Comparison of ENCODE assay signal across 29 cellular contexts in the genomic region with DNA sequence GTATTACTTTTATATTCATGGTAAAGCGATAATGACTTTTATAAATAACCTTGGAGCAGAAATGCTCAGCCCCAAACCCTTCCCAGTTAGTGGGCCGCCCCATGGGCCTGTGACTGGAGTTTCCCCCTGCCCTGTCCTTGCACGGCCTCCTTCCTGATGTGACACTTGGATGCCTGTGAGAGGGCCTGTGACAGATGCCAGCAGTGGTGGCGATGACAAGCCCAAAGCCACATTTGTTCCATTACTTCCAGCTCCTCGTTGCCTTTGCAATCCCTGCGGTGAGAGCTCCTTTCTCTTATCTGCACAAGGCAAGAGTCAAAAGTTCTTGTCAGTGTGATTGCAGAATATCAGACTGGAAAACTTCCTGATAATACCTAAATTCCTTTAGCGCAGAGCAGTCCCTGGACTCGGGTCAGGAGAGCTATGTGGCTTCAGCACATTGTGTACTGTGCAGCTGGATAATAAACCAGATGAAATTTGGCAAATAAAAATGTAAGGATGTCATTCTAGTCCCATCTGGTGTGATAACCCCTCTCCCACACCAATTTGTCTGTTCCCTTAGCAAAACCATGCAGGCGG. TPM values are rescaled to one million over a fixed set of nuclear protein-coding genes. Genes with fewer than 3 reads are reported as not detected.
DNase-seq lines count a peak whose midpoint lies in the region; ATAC-seq and TF ChIP-seq lines count a peak whose summit lies in the region.
"Had no signal": no experiment of that assay in that cellular context is flagged by ENCODE, and none has a peak within 500 bp of the region (broad histone marks: within the 10 kb centered on the region; RNA-seq: fewer than 3 reads in every experiment).

No MANE protein-coding gene starts in this region.

- H3K79me1 ChIP-seq in H9 (ENCODE audit: insufficient read depth, low read depth, low read length, poor library complexity, severe bottlenecking): no peaks in the 10 kb centered on the region

- no CpG with 5 or more reads among the region's 9 CpGs for WGBS in H9 (ENCODE audit: extremely low coverage, insufficient read length, low lambda C conversion rate)
- 59% methylated on average over 9 of the region's 9 CpGs for WGBS in hepatocyte (ENCODE audit: low lambda C conversion rate, missing lambda C conversion rate)

- no peak overlapping the region for H2BK15ac ChIP-seq in H9 (ENCODE audit: low read depth, low read length)

- H3K9ac ChIP-seq in H9 (ENCODE audit: extremely low read depth, insufficient read length, low read length): no peak overlapping the region
- H3K9ac ChIP-seq: neural progenitor cell had no signal

- H3K23ac ChIP-seq in H9 (ENCODE audit: insufficient read length, low read depth, low read length): no peak overlapping the region

- no peak overlapping the region for H3K18ac ChIP-seq in H9 (ENCODE audit: insufficient read length, low read depth, low read length)

- H3K9me3 Mint-ChIP-seq in H9 (no peaks in the 10 kb centered on the region; a peak in 2 of 5 replicates), progenitor cell of endocrine pancreas (ENCODE audit: low read depth) (no peaks in the 10 kb centered on the region), endothelial cell (ENCODE audit: unreplicated experiment) (no peaks in the 10 kb centered on the region)
- H3K9me3 Mint-ChIP-seq: activated CD4-positive, alpha-beta memory T cell treated with anti-CD3 and anti-CD28 coated beads for 36 hours; HFFc6; neural progenitor cell had no signal

- no peak overlapping the region for H4K91ac ChIP-seq in H9 (ENCODE audit: insufficient read length, low read depth, low read length)

- no peak overlapping the region for H2BK12ac ChIP-seq in H9 (ENCODE audit: insufficient read length, low read depth, low read length)

- no peak overlapping the region for H3K56ac ChIP-seq in H9 (ENCODE audit: insufficient read length, low read depth, low read length)

- H3K4ac ChIP-seq in H9 (ENCODE audit: low read depth, low read length): no peak overlapping the region

- H3K36me3 Mint-ChIP-seq in H9 (ENCODE audit: insufficient read depth in 1 of 3, low read depth in 3 of 3): no peaks in the 10 kb centered on the region
- H3K36me3 Mint-ChIP-seq in progenitor cell of endocrine pancreas (ENCODE audit: insufficient read depth): peaks cover 1% of the 10 kb centered on the region
- no peaks in the 10 kb centered on the region for H3K36me3 Mint-ChIP-seq in endothelial cell (ENCODE audit: low read depth, unreplicated experiment)
- H3K36me3 Mint-ChIP-seq: activated CD4-positive, alpha-beta memory T cell treated with anti-CD3 and anti-CD28 coated beads for 36 hours; CD4-positive, CD25-positive, alpha-beta regulatory T cell; neural progenitor cell had no signal

- no peak overlapping the region for H2AK5ac ChIP-seq in H9 (ENCODE audit: insufficient read length, low read length)

- H3K4me3 Mint-ChIP-seq in H9 (no peak overlapping the region), progenitor cell of endocrine pancreas (ENCODE audit: low read depth) (no peak overlapping the region), endothelial cell (ENCODE audit: unreplicated experiment) (no peak overlapping the region)
- H3K4me3 Mint-ChIP-seq: activated CD4-positive, alpha-beta memory T cell treated with anti-CD3 and anti-CD28 coated beads for 36 hours; activated T-cell treated with anti-CD3 and anti-CD28 coated beads, Interleukin-2, amount 50 U/mL, for 72 hours; CD4-positive, CD25-positive, alpha-beta regulatory T cell; central memory CD8-positive, alpha-beta T cell; HFFc6; neural progenitor cell; T-helper 2 cell treated with Interferon-gamma antibody and Interleukin-4, amounts not matched to agents 5 μg/mL and 100 μg/mL, for 36 hours had no signal

- intact Hi-C loops in Right ventricle myocardium inferior (cut with DNase I): loop anchor here (2.0 to 10.0 kb wide), 2 partner anchors 52 to 550 kb away; no protein-coding TSS in a partner anchor

- H3K27me3 Mint-ChIP-seq in H9 (ENCODE audit: low read depth) (no peaks in the 10 kb centered on the region), progenitor cell of endocrine pancreas (no peaks in the 10 kb centered on the region), endothelial cell (ENCODE audit: unreplicated experiment) (no peaks in the 10 kb centered on the region)
- H3K27me3 Mint-ChIP-seq: activated CD4-positive, alpha-beta memory T cell treated with anti-CD3 and anti-CD28 coated beads for 36 hours; CD4-positive, CD25-positive, alpha-beta regulatory T cell; central memory CD8-positive, alpha-beta T cell had no signal

- H3K4me1 ChIP-seq in H9 (ENCODE audit: insufficient read depth, low read length) (peaks cover 4% of the 10 kb centered on the region; the same call in 1 of the 2 replicates), hepatocyte (ENCODE audit: insufficient read depth) (peaks cover 49% of the 10 kb centered on the region)

- H3K23me2 ChIP-seq in H9 (ENCODE audit: insufficient read length, low read depth, low read length, poor library complexity, severe bottlenecking): no peaks in the 10 kb centered on the region

- no peak overlapping the region for H3K4me3 ChIP-seq in hepatocyte
- H3K4me3 ChIP-seq: lower lobe of right lung, neural progenitor cell, transverse colon had no signal

- no peak overlapping the region for H2BK20ac ChIP-seq in H9 (ENCODE audit: low read depth, low read length, poor library complexity, severe bottlenecking)

- H3K4me2 ChIP-seq in H9 (ENCODE audit: insufficient read depth, insufficient read length, low read length): no peak overlapping the region
- H3K4me2 ChIP-seq in hepatocyte: peak overlapping the region; percentile 10
- H3K4me2 ChIP-seq: neural progenitor cell had no signal

- H2BK5ac ChIP-seq in H9 (ENCODE audit: insufficient read length, low read length): no peak overlapping the region

- H3K27ac ChIP-seq in H9 (ENCODE audit: insufficient read length, low read depth, low read length): no peak overlapping the region
- H3K27ac ChIP-seq in hepatocyte: peak overlapping the region; percentile 65
- H3K27ac ChIP-seq: lower lobe of right lung, neural progenitor cell, transverse colon had no signal

- TF ChIP-seq CTCF in H9 (conservative IDR thresholded peaks at IDR 0.05) (no peak), hepatocyte (IDR thresholded peaks at IDR 0.05; ENCODE audit: poor library complexity) (no peak), progenitor cell of endocrine pancreas (IDR thresholded peaks at IDR 0.05; ENCODE audit: unreplicated experiment) (no peak), endothelial cell (IDR thresholded peaks at IDR 0.05; ENCODE audit: unreplicated experiment) (no peak)

- H3K36me3 ChIP-seq in hepatocyte (replicated peaks; ENCODE audit: insufficient read depth, low read depth): no peaks in the 10 kb centered on the region
- H3K36me3 ChIP-seq: lower lobe of right lung, neural progenitor cell, transverse colon had no signal

- no peak overlapping the region for H2AFZ ChIP-seq in H9 (ENCODE audit: low read length)
- no peak overlapping the region for H2AFZ ChIP-seq in hepatocyte
- H2AFZ ChIP-seq: neural progenitor cell had no signal

- H2BK120ac ChIP-seq in H9 (ENCODE audit: low read depth, low read length, poor library complexity, severe bottlenecking): no peak overlapping the region

- no peak overlapping the region for H4K5ac ChIP-seq in H9 (ENCODE audit: insufficient read length, low read depth, low read length)

- H4K8ac ChIP-seq in H9 (replicated peaks; ENCODE audit: insufficient read length, low read depth, low read length): no peak overlapping the region

- DNase-seq in H9 (peak; percentile 12), Right ventricle myocardium inferior (ENCODE audit: missing footprints) (no peak), hepatocyte (ENCODE audit: low spot score) (peak; percentile 35), progenitor cell of endocrine pancreas (ENCODE audit: low spot score, unreplicated experiment) (no peak), endothelial cell (ENCODE audit: low spot score) (no peak), NCI-H2107 treated with DMSO at 0.1 percent for 48 hours (lab: John Stamatoyannopoulos, UW; ENCODE audit: unreplicated experiment) (no peak), DMS153 treated with DMSO at 0.1 percent for 48 hours (lab: John Stamatoyannopoulos, UW; ENCODE audit: unreplicated experiment) (no peak)
- DNase-seq in stimulated activated CD4-positive, alpha-beta T cell treated with anti-CD3 and anti-CD28 coated beads, Interleukin-4, amount 100 ng/mL, for 4 hours: no peak
- DNase-seq: activated CD4-positive, alpha-beta memory T cell treated with anti-CD3 and anti-CD28 coated beads for 36 hours; activated CD4-positive, alpha-beta T cell treated with anti-CD3 and anti-CD28 coated beads for 1 hour; activated T-cell treated with anti-CD3 and anti-CD28 coated beads, Interleukin-2, amount 50 U/mL, for 72 hours; CD4-positive, CD25-positive, alpha-beta regulatory T cell; dermis blood vessel endothelial cell; EL; GOT3; HFFc6; IMR-90; lower lobe of right lung; MV-4-11; NCI-H1436; NCI-H2081 treated with DMSO at 0.1 percent for 48 hours; SIG-M5; stimulated activated CD4-positive, alpha-beta T cell treated with anti-CD3 and anti-CD28 coated beads, Interleukin-4, amount 100 ng/mL, for 24 hours; transverse colon had no signal

- H3K27me3 ChIP-seq in H9 (ENCODE audit: insufficient read depth, low read length) (no peaks in the 10 kb centered on the region), hepatocyte (no peaks in the 10 kb centered on the region)
- H3K27me3 ChIP-seq: neural progenitor cell, transverse colon had no signal

- H3K79me2 ChIP-seq in H9 (ENCODE audit: insufficient read depth, low read length) (no peaks in the 10 kb centered on the region), hepatocyte (no peaks in the 10 kb centered on the region)

- H4K20me1 ChIP-seq in H9 (ENCODE audit: control insufficient read depth, insufficient read depth, insufficient read length): no peaks in the 10 kb centered on the region
- no peaks in the 10 kb centered on the region for H4K20me1 ChIP-seq in hepatocyte (ENCODE audit: insufficient read depth, poor library complexity, severe bottlenecking)

- H3K4me1 Mint-ChIP-seq in H9: peaks cover 27 to 32% of the 10 kb centered on the region in 2 experiments
- peaks cover 35% of the 10 kb centered on the region for H3K4me1 Mint-ChIP-seq in progenitor cell of endocrine pancreas (ENCODE audit: low read depth)
- no peaks in the 10 kb centered on the region for H3K4me1 Mint-ChIP-seq in endothelial cell (ENCODE audit: unreplicated experiment)
- H3K4me1 Mint-ChIP-seq: CD4-positive, CD25-positive, alpha-beta regulatory T cell; central memory CD8-positive, alpha-beta T cell had no signal

- no peak overlapping the region for H3T11ph ChIP-seq in H9 (ENCODE audit: low read length)

- H3K27ac Mint-ChIP-seq in H9: no peak overlapping the region; a peak in 1 of 7 replicates
- peak overlapping the region; percentile 73 for H3K27ac Mint-ChIP-seq in progenitor cell of endocrine pancreas
- H3K27ac Mint-ChIP-seq in endothelial cell (ENCODE audit: unreplicated experiment): no peak overlapping the region
- H3K27ac Mint-ChIP-seq: activated CD4-positive, alpha-beta memory T cell treated with anti-CD3 and anti-CD28 coated beads for 36 hours; activated T-cell treated with anti-CD3 and anti-CD28 coated beads, Interleukin-2, amount 50 U/mL, for 72 hours; CD4-positive, CD25-positive, alpha-beta regulatory T cell; HFFc6; neural progenitor cell; T-helper 2 cell treated with Interferon-gamma antibody and Interleukin-4, amounts not matched to agents 5 μg/mL and 100 μg/mL, for 36 hours had no signal

- no peak overlapping the region for H3K14ac ChIP-seq in H9 (ENCODE audit: insufficient read depth, low read length)

- no peaks in the 10 kb centered on the region for H3K9me2 ChIP-seq in hepatocyte (replicated peaks; ENCODE audit: insufficient read depth)

- H3K9me3 ChIP-seq in H9 (ENCODE audit: control insufficient read depth, low read depth, low read length): no peaks in the 10 kb centered on the region
- no peaks in the 10 kb centered on the region for H3K9me3 ChIP-seq in hepatocyte (ENCODE audit: low read depth)
- H3K9me3 ChIP-seq: lower lobe of right lung, transverse colon had no signal

- peak; percentile 69 for ATAC-seq in Right ventricle myocardium inferior
- ATAC-seq: activated T-cell treated with anti-CD3 and anti-CD28 coated beads, Interleukin-2, amount 50 U/mL, for 72 hours; lower lobe of right lung; Panc1; sciatic nerve had no signal

RNA-seq across cellular contexts. Expression of gene ARHGAP44, which starts 54.4 kb away (rescaled TPM):
- total RNA-seq in H9 (2021): 9.9 and 10.9 TPM in 2 replicates
- total RNA-seq in Right ventricle myocardium inferior: 8.6 TPM
- 3.9 and 4.6 TPM in 2 replicates for total RNA-seq in hepatocyte
- 4.2 and 5.4 TPM in 2 replicates for polyA plus RNA-seq in hepatocyte
- 12.4 and 12.8 TPM in 2 replicates for total RNA-seq in progenitor cell of endocrine pancreas
- total RNA-seq in endothelial cell (ENCODE audit: unreplicated experiment): 11.5 TPM
- total RNA-seq: activated CD4-positive, alpha-beta memory T cell treated with anti-CD3 and anti-CD28 coated beads for 36 hours; CD4-positive, CD25-positive, alpha-beta regulatory T cell had no signal

Comparison
In these comparisons a context has a peak if more than half of its experiments do, and no peak if none do; other contexts are left out.
1. DNase-seq: peak in H9 (single experiment) and hepatocyte (single experiment); none in Right ventricle myocardium inferior (single experiment), progenitor cell of endocrine pancreas (single experiment), endothelial cell (single experiment), NCI-H2107 treated with DMSO at 0.1 percent for 48 hours (single experiment), stimulated activated CD4-positive, alpha-beta T cell treated with anti-CD3 and anti-CD28 coated beads, Interleukin-4, amount 100 ng/mL, for 4 hours (0 of 2) and DMS153 treated with DMSO at 0.1 percent for 48 hours (single experiment).